Comparison of ENCODE assay signal across 1 cellular context in genomic region chr11:34056672-34057071, GRCh38.
TF ChIP-seq lines count a peak whose summit lies in the region.

No MANE protein-coding gene starts in this region.

TF ChIP-seq in WTC11, 78 proteins besides CTCF, POLR2A, EP300 and RAD21 (continued from another document):
- no peak for TF ChIP-seq AR (CRISPR knock-in tag; IDR thresholded peaks at IDR 0.05)
- no peak for TF ChIP-seq CREM (CRISPR knock-in tag; IDR thresholded peaks at IDR 0.05)
- no peak for TF ChIP-seq ZNF416 (CRISPR knock-in tag; IDR thresholded peaks at IDR 0.05)
- TF ChIP-seq NFATC4 (CRISPR knock-in tag; IDR thresholded peaks at IDR 0.05), result no peak
- no peak for TF ChIP-seq GABPB1 (CRISPR knock-in tag; IDR thresholded peaks at IDR 0.05)
- TF ChIP-seq MAX (CRISPR knock-in tag; IDR thresholded peaks at IDR 0.05), result no peak
- TF ChIP-seq IRF2 (CRISPR knock-in tag; IDR thresholded peaks at IDR 0.05; ENCODE audit: borderline replicate concordance, low read depth), result no peak
- no peak for TF ChIP-seq E2F5 (CRISPR knock-in tag; IDR thresholded peaks at IDR 0.05)
- no peak for TF ChIP-seq ARID4B (CRISPR knock-in tag; IDR thresholded peaks at IDR 0.05; ENCODE audit: borderline replicate concordance)
- no peak for TF ChIP-seq E2F4 (CRISPR knock-in tag; IDR thresholded peaks at IDR 0.05; ENCODE audit: borderline replicate concordance, low read depth)
